ENCODE assay signal across 13 cellular contexts in genomic region chr13:35252536-35253205, GRCh38.
DNase-seq lines count a peak whose midpoint lies in the region; ATAC-seq and TF ChIP-seq lines count a peak whose summit lies in the region.
"Had no signal": no experiment of that assay in that cellular context is flagged by ENCODE, and none has a peak within 500 bp of the region (broad histone marks: within the 10 kb centered on the region; RNA-seq: fewer than 3 reads in every experiment).

No MANE protein-coding gene starts in this region.

- peak overlapping the region; percentile 32 for H3K4me2 ChIP-seq in SU-DHL-6 (ENCODE audit: low read depth, low read length, poor library complexity, severe bottlenecking)

- TF ChIP-seq POLR2A in esophagus squamous epithelium (IDR thresholded peaks at IDR 0.05) = no peak

- H3K4me3 ChIP-seq in SU-DHL-6 (ENCODE audit: insufficient read depth, low read length, poor library complexity, severe bottlenecking) (no peak overlapping the region), esophagus squamous epithelium (no peak overlapping the region)
- H3K4me3 ChIP-seq: Peyer's patch had no signal

- TF ChIP-seq CTCF in SU-DHL-6 (IDR thresholded peaks at IDR 0.05; ENCODE audit: insufficient read depth, low read length, poor library complexity, severe bottlenecking) = no peak
- no peak for TF ChIP-seq CTCF in esophagus squamous epithelium (IDR thresholded peaks at IDR 0.05)

- no peaks in the 10 kb centered on the region for H3K79me2 ChIP-seq in SU-DHL-6 (ENCODE audit: insufficient read depth, low read length)

- H3K4me1 ChIP-seq in esophagus squamous epithelium = no peaks in the 10 kb centered on the region
- H3K4me1 ChIP-seq: Peyer's patch had no signal

- H3K27ac Mint-ChIP-seq in activated T-helper 17 cell treated with anti-CD3 and anti-CD28 coated beads, Interleukin-2, amount 50 U/mL, for 72 hours = no peak overlapping the region
- H3K27ac Mint-ChIP-seq in activated CD4-positive, alpha-beta T cell treated with anti-CD3 and anti-CD28 coated beads, Interleukin-2, amount 10 ng/mL, durations not matched to agents 24 days and 14 days = no peak overlapping the region

- WGBS in esophagus squamous epithelium, 2 donors = 38 to 65% methylated on average over 4 of the region's 4 CpGs

- H3K27me3 Mint-ChIP-seq in activated T-helper 17 cell treated with anti-CD3 and anti-CD28 coated beads, Interleukin-2, amount 50 U/mL, for 72 hours = no peaks in the 10 kb centered on the region
- H3K27me3 Mint-ChIP-seq in activated CD4-positive, alpha-beta T cell treated with anti-CD3 and anti-CD28 coated beads, Interleukin-2, amount 10 ng/mL, durations not matched to agents 24 days and 14 days = no peaks in the 10 kb centered on the region

- H3K27me3 ChIP-seq in SU-DHL-6 (ENCODE audit: low read length) (no peaks in the 10 kb centered on the region), esophagus squamous epithelium (no peaks in the 10 kb centered on the region)
- H3K27me3 ChIP-seq: Peyer's patch had no signal

- no peaks in the 10 kb centered on the region for H3F3A ChIP-seq in SU-DHL-6 (ENCODE audit: insufficient read depth)

- H3K4me3 Mint-ChIP-seq in activated T-helper 17 cell treated with anti-CD3 and anti-CD28 coated beads, Interleukin-2, amount 50 U/mL, for 72 hours = no peak overlapping the region
- H3K4me3 Mint-ChIP-seq in activated CD4-positive, alpha-beta T cell treated with anti-CD3 and anti-CD28 coated beads, Interleukin-2, amount 10 ng/mL, durations not matched to agents 24 days and 14 days = no peak overlapping the region

- no peaks in the 10 kb centered on the region for H3K9me2 ChIP-seq in SU-DHL-6 (replicated peaks; ENCODE audit: insufficient read depth, low read length)

- no peak overlapping the region for H3K9ac ChIP-seq in SU-DHL-6 (ENCODE audit: low read length)

- H2AFZ ChIP-seq in SU-DHL-6 (ENCODE audit: low read depth, low read length, severe bottlenecking) = no peak overlapping the region

- no peaks in the 10 kb centered on the region for H3K36me3 ChIP-seq in SU-DHL-6 (ENCODE audit: low read length)
- H3K36me3 ChIP-seq in esophagus squamous epithelium = peaks cover 0 to 14% (median 0%) of the 10 kb centered on the region in 3 donors
- H3K36me3 ChIP-seq: Peyer's patch had no signal

- ATAC-seq in GM18858 (IDR thresholded peaks at IDR 0.05; ENCODE audit: unreplicated experiment) (peak; percentile 90), GM21423 (IDR thresholded peaks at IDR 0.05; ENCODE audit: unreplicated experiment) (peak; percentile 88), HG03064 (IDR thresholded peaks at IDR 0.05; ENCODE audit: low read depth, unreplicated experiment) (peak; percentile 88)
- no peak for ATAC-seq in activated T-helper 17 cell treated with anti-CD3 and anti-CD28 coated beads, Interleukin-2, amount 50 U/mL, for 72 hours (replicated peaks)
- ATAC-seq: left colon had no signal

- intact Hi-C loops in esophagus squamous epithelium (cut with DNase I) = no loop called here
- intact Hi-C loops in activated CD4-positive, alpha-beta T cell treated with anti-CD3 and anti-CD28 coated beads, Interleukin-2, amount 10 ng/mL, durations not matched to agents 24 days and 14 days (cut with micrococcal nuclease) = no loop called here

- peak overlapping the region; percentile 48 for H3K27ac ChIP-seq in SU-DHL-6 (ENCODE audit: low read depth, low read length)
- H3K27ac ChIP-seq in esophagus squamous epithelium = no peak overlapping the region
- H3K27ac ChIP-seq: Peyer's patch had no signal

- DNase-seq in esophagus squamous epithelium (lab: John Stamatoyannopoulos, UW) (no peak), NCI-H524 (lab: John Stamatoyannopoulos, UW) (no peak)
- no peak for DNase-seq in activated CD4-positive, alpha-beta T cell treated with anti-CD3 and anti-CD28 coated beads, Interleukin-2, amount 10 ng/mL, durations not matched to agents 24 days and 14 days
- DNase-seq: foreskin fibroblast, left colon, NCI-H187, occipital lobe, Peyer's patch had no signal

- no peaks in the 10 kb centered on the region for H4K20me1 ChIP-seq in SU-DHL-6 (ENCODE audit: low read depth, low read length)

- H3K9me3 ChIP-seq in SU-DHL-6 (ENCODE audit: insufficient read depth, low read length) (no peaks in the 10 kb centered on the region), esophagus squamous epithelium (peaks cover 0 to 12% (median 0%) of the 10 kb centered on the region in 3 donors)
- H3K9me3 ChIP-seq: Peyer's patch had no signal

- no peaks in the 10 kb centered on the region for H3K36me3 Mint-ChIP-seq in activated T-helper 17 cell treated with anti-CD3 and anti-CD28 coated beads, Interleukin-2, amount 50 U/mL, for 72 hours (ENCODE audit: low read depth)
- no peaks in the 10 kb centered on the region for H3K36me3 Mint-ChIP-seq in activated CD4-positive, alpha-beta T cell treated with anti-CD3 and anti-CD28 coated beads, Interleukin-2, amount 10 ng/mL, durations not matched to agents 24 days and 14 days (ENCODE audit: low read depth)

- H3K9me3 Mint-ChIP-seq in activated T-helper 17 cell treated with anti-CD3 and anti-CD28 coated beads, Interleukin-2, amount 50 U/mL, for 72 hours = no peaks in the 10 kb centered on the region
- H3K9me3 Mint-ChIP-seq in activated CD4-positive, alpha-beta T cell treated with anti-CD3 and anti-CD28 coated beads, Interleukin-2, amount 10 ng/mL, durations not matched to agents 24 days and 14 days = no peaks in the 10 kb centered on the region

- H3K4me1 Mint-ChIP-seq in activated T-helper 17 cell treated with anti-CD3 and anti-CD28 coated beads, Interleukin-2, amount 50 U/mL, for 72 hours = no peaks in the 10 kb centered on the region
- peaks cover 2% of the 10 kb centered on the region for H3K4me1 Mint-ChIP-seq in activated CD4-positive, alpha-beta T cell treated with anti-CD3 and anti-CD28 coated beads, Interleukin-2, amount 10 ng/mL, durations not matched to agents 24 days and 14 days
